ENCODE assay signal across 9 cellular contexts in the genomic region with DNA sequence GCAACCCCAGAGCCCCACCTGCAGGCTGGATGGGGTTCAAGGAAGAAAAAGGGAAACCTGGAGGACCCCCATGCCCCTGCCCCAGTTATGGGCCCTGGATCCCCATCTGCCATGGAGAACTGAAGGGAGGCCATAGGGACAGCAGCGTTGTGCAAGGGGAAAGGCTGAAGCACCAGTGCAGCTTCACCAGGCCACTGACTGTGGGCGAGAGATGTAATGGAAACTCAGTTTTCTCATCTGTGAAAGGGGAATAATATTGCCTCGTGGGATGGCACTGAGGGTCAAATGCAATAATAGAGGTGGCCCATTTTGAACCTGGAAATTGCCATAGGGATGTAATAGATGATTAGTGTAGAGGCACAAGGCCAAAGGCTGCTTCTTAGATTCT. TPM values are rescaled to one million over a fixed set of nuclear protein-coding genes. Genes with fewer than 3 reads are reported as not detected.
DNase-seq lines count a peak whose midpoint lies in the region; ATAC-seq and TF ChIP-seq lines count a peak whose summit lies in the region.
"Had no signal": no experiment of that assay in that cellular context is flagged by ENCODE, and none has a peak within 500 bp of the region (broad histone marks: within the 10 kb centered on the region; RNA-seq: fewer than 3 reads in every experiment).

No MANE protein-coding gene starts in this region.

- H3K4me3 ChIP-seq in CD4-positive, CD25-positive, alpha-beta regulatory T cell (ENCODE audit: low read depth, low read length) = peak overlapping the region; percentile 87

- in situ Hi-C loops in G401 (cut with HindIII; ENCODE audit: low sequenced_read_pairs) = no loop called here

- peak overlapping the region; percentile 97 to 100 (median 99) for H3K4me3 Mint-ChIP-seq in CD4-positive, CD25-positive, alpha-beta regulatory T cell
- peak overlapping the region; percentile 81 for H3K4me3 Mint-ChIP-seq in HFFc6
- peak overlapping the region; percentile 80 for H3K4me3 Mint-ChIP-seq in natural killer cell treated with Interleukin-12 subunit alpha and Interleukin-12 subunit beta and Interleukin-15 and Interleukin-18, amount 100 ng/mL, for 72 hours

- DNase-seq in CD4-positive, CD25-positive, alpha-beta regulatory T cell = no peak
- no peak for DNase-seq in HFFc6
- DNase-seq in natural killer cell treated with Interleukin-12 subunit alpha and Interleukin-12 subunit beta and Interleukin-15 and Interleukin-18, amount 100 ng/mL, for 72 hours (ENCODE audit: low spot score) = peak; percentile 73
- DNase-seq in AML-193 (lab: John Stamatoyannopoulos, UW) = no peak
- no peak for DNase-seq in G401 (ENCODE audit: low spot score)
- DNase-seq: mammary epithelial cell had no signal

- peak overlapping the region; percentile 99 for H3K27ac ChIP-seq in CD4-positive, CD25-positive, alpha-beta regulatory T cell (ENCODE audit: insufficient read depth, low read length, poor library complexity, severe bottlenecking)
- peak overlapping the region; percentile 31 for H3K27ac ChIP-seq in angular gyrus (ENCODE audit: low read depth, low read length)

- H3K27me3 ChIP-seq in CD4-positive, CD25-positive, alpha-beta regulatory T cell (ENCODE audit: control insufficient read depth, insufficient read depth, low read length) = no peaks in the 10 kb centered on the region

- H3K27me3 Mint-ChIP-seq in CD4-positive, CD25-positive, alpha-beta regulatory T cell = no peaks in the 10 kb centered on the region
- H3K27me3 Mint-ChIP-seq in HFFc6 (ENCODE audit: insufficient read depth) = peaks cover 2% of the 10 kb centered on the region; the same call in 1 of the 2 replicates
- H3K27me3 Mint-ChIP-seq in natural killer cell treated with Interleukin-12 subunit alpha and Interleukin-12 subunit beta and Interleukin-15 and Interleukin-18, amount 100 ng/mL, for 72 hours = no peaks in the 10 kb centered on the region

- TF ChIP-seq CTCF in HFFc6 (IDR thresholded peaks at IDR 0.05) = no peak; the same call in 1 of the 2 replicates

- no peaks in the 10 kb centered on the region for H3K36me3 ChIP-seq in CD4-positive, CD25-positive, alpha-beta regulatory T cell (ENCODE audit: control insufficient read depth, insufficient read depth, low read length)

- ATAC-seq in CD4-positive, CD25-positive, alpha-beta regulatory T cell (ENCODE audit: low read depth in 2 of 2) = no peak
- ATAC-seq in natural killer cell treated with Interleukin-12 subunit alpha and Interleukin-12 subunit beta and Interleukin-15 and Interleukin-18, amount 100 ng/mL, for 72 hours = peak; percentile 1 to 30
- ATAC-seq in GM18520 (IDR thresholded peaks at IDR 0.05; ENCODE audit: unreplicated experiment) = no peak
- ATAC-seq in GM21390 (IDR thresholded peaks at IDR 0.05; ENCODE audit: unreplicated experiment) = no peak

- peaks cover 100% of the 10 kb centered on the region for H3K4me1 ChIP-seq in CD4-positive, CD25-positive, alpha-beta regulatory T cell (ENCODE audit: control insufficient read depth, insufficient read depth, low read length, poor library complexity, severe bottlenecking)

- no peaks in the 10 kb centered on the region for H3K9me3 Mint-ChIP-seq in CD4-positive, CD25-positive, alpha-beta regulatory T cell
- H3K9me3 Mint-ChIP-seq in HFFc6 = no peaks in the 10 kb centered on the region
- H3K9me3 Mint-ChIP-seq in natural killer cell treated with Interleukin-12 subunit alpha and Interleukin-12 subunit beta and Interleukin-15 and Interleukin-18, amount 100 ng/mL, for 72 hours = no peaks in the 10 kb centered on the region

- no peaks in the 10 kb centered on the region for H3K9me3 ChIP-seq in CD4-positive, CD25-positive, alpha-beta regulatory T cell (ENCODE audit: control insufficient read depth in 2 of 2, low read length in 2 of 2)

- H3K27ac Mint-ChIP-seq in CD4-positive, CD25-positive, alpha-beta regulatory T cell = peak overlapping the region; percentile 93 to 100 (median 99)
- peak overlapping the region; percentile 83 for H3K27ac Mint-ChIP-seq in HFFc6
- peak overlapping the region; percentile 100 for H3K27ac Mint-ChIP-seq in natural killer cell treated with Interleukin-12 subunit alpha and Interleukin-12 subunit beta and Interleukin-15 and Interleukin-18, amount 100 ng/mL, for 72 hours

- H3K4me1 Mint-ChIP-seq in CD4-positive, CD25-positive, alpha-beta regulatory T cell = peaks cover 8 to 95% (median 59%) of the 10 kb centered on the region in 4 donors
- peaks cover 51% of the 10 kb centered on the region for H3K4me1 Mint-ChIP-seq in HFFc6 (ENCODE audit: low read depth)
- H3K4me1 Mint-ChIP-seq in natural killer cell treated with Interleukin-12 subunit alpha and Interleukin-12 subunit beta and Interleukin-15 and Interleukin-18, amount 100 ng/mL, for 72 hours (ENCODE audit: low read depth in 2 of 2) = peaks cover 83 to 86% of the 10 kb centered on the region in 2 donors

- H3K36me3 Mint-ChIP-seq in CD4-positive, CD25-positive, alpha-beta regulatory T cell = peaks cover 6% of the 10 kb centered on the region
- H3K36me3 Mint-ChIP-seq in HFFc6 (ENCODE audit: low read depth) = no peaks in the 10 kb centered on the region
- H3K36me3 Mint-ChIP-seq in natural killer cell treated with Interleukin-12 subunit alpha and Interleukin-12 subunit beta and Interleukin-15 and Interleukin-18, amount 100 ng/mL, for 72 hours = peaks cover 16% of the 10 kb centered on the region

RNA-seq across cellular contexts. Expression of a gene that starts 9.9 kb away (rescaled TPM):
- 47.4 TPM for total RNA-seq in CD4-positive, CD25-positive, alpha-beta regulatory T cell
- polyA plus RNA-seq in CD4-positive, CD25-positive, alpha-beta regulatory T cell = 1 to 10 TPM in 2 of 4 donors, under 1 TPM in 2; 0.73 to 1.6 (median 0.92) TPM
- total RNA-seq in HFFc6 (2021; fragmentation: NEBNext Ultra II Directional; extraction: Animal tissue kit (Norgen Biotek cat#: 25700)) = 1 to 10 TPM in 4 of 6 experiments, under 1 TPM in 2; 0.50 to 1.8 (median 1.3) TPM
- total RNA-seq in natural killer cell treated with Interleukin-12 subunit alpha and Interleukin-12 subunit beta and Interleukin-15 and Interleukin-18, amount 100 ng/mL, for 72 hours = 10 to 100 TPM; 54.0 to 82.3 TPM
- not detected in 2 replicates for total RNA-seq in G401 (2014; rRNA removed; shearing (Covaris generic))
- polyA plus RNA-seq: mammary epithelial cell had no signal

RNA-seq across cellular contexts. Expression of a gene that starts 13.6 kb away (rescaled TPM):
- 52.6 TPM for total RNA-seq in CD4-positive, CD25-positive, alpha-beta regulatory T cell
- polyA plus RNA-seq in CD4-positive, CD25-positive, alpha-beta regulatory T cell = 100 to 1,000 TPM; 123 to 177 (median 136) TPM
- total RNA-seq in HFFc6 (2021; fragmentation: NEBNext Ultra II Directional; extraction: Animal tissue kit (Norgen Biotek cat#: 25700)) = 100 to 1,000 TPM in 4 of 6 experiments, 10 to 100 TPM in 2; 95.6 to 110 (median 105) TPM
- total RNA-seq in natural killer cell treated with Interleukin-12 subunit alpha and Interleukin-12 subunit beta and Interleukin-15 and Interleukin-18, amount 100 ng/mL, for 72 hours = 100 to 1,000 TPM in 1 of 2 donors, 10 to 100 TPM in 1; 84.0 to 143 TPM
- 58.7 and 73.6 TPM in 2 replicates for total RNA-seq in G401 (2014; rRNA removed; shearing (Covaris generic))

RNA-seq across cellular contexts. Expression of a gene that starts 57.7 kb away (rescaled TPM):
- not detected for total RNA-seq in CD4-positive, CD25-positive, alpha-beta regulatory T cell
- polyA plus RNA-seq in CD4-positive, CD25-positive, alpha-beta regulatory T cell = under 1 TPM in 1 of 4 donors, not detected in 3; 0.19 TPM
- not detected for total RNA-seq in HFFc6 (2021; fragmentation: NEBNext Ultra II Directional; extraction: Animal tissue kit (Norgen Biotek cat#: 25700))
- total RNA-seq in natural killer cell treated with Interleukin-12 subunit alpha and Interleukin-12 subunit beta and Interleukin-15 and Interleukin-18, amount 100 ng/mL, for 72 hours = not detected
- total RNA-seq in G401 (2014; rRNA removed; shearing (Covaris generic)) = not detected in 2 replicates
- total RNA-seq: mammary epithelial cell had no signal
- polyA plus RNA-seq: mammary epithelial cell had no signal

Comparison
In these comparisons a context has a peak if more than half of its experiments do, and no peak if none do; other contexts are left out.
1. ATAC-seq: peak in natural killer cell treated with Interleukin-12 subunit alpha and Interleukin-12 subunit beta and Interleukin-15 and Interleukin-18, amount 100 ng/mL, for 72 hours (2 of 2); none in CD4-positive, CD25-positive, alpha-beta regulatory T cell (0 of 2), GM18520 (single experiment) and GM21390 (single experiment).
2. RNA of a gene that starts 9.9 kb away (total RNA-seq): 54.0 to 82.3 TPM in natural killer cell treated with Interleukin-12 subunit alpha and Interleukin-12 subunit beta and Interleukin-15 and Interleukin-18, amount 100 ng/mL, for 72 hours and 47.4 TPM in CD4-positive, CD25-positive, alpha-beta regulatory T cell (single experiment); 0.50 to 1.8 TPM in HFFc6 and not detected in G401; every median in the first group is over 10 times any median in the second.
3. Peak in every context shown above with its lines, with median percentiles within 50 percentile points of each other: H3K27ac Mint-ChIP-seq and H3K4me3 Mint-ChIP-seq.